ENCODE assay signal across 19 cellular contexts in genomic region chr1:58710190-58710589, GRCh38.
"Had no signal": no experiment of that assay in that cellular context is flagged by ENCODE, and none has a peak within 500 bp of the region (broad histone marks: within the 10 kb centered on the region; RNA-seq: fewer than 3 reads in every experiment).

No MANE protein-coding gene starts in this region.

- H3K4me3 ChIP-seq: lower lobe of right lung, right atrium auricular region, thyroid gland had no signal

- DNase-seq: activated CD4-positive, alpha-beta T cell treated with anti-CD3 and anti-CD28 coated beads, Interleukin-2, amount 50 U/mL, for 1 hour; activated CD8-positive, alpha-beta memory T cell treated with anti-CD3 and anti-CD28 coated beads, Interleukin-2, amount 50 U/mL, for 4 hours; activated naive CD4-positive, alpha-beta T cell treated with anti-CD3 and anti-CD28 coated beads, Interleukin-2, amount 10 ng/mL, durations not matched to agents 7 days and 5 days; activated naive CD8-positive, alpha-beta T cell treated with anti-CD3 and anti-CD28 coated beads, Interleukin-2, amount 50 U/mL, for 24 hours; activated T-cell treated with anti-CD3 and anti-CD28 coated beads, Interleukin-2, amount 50 U/mL, for 4 hours; effector memory CD8-positive, alpha-beta T cell; foreskin keratinocyte; left cardiac atrium; lower lobe of right lung; midbrain; nephron progenitor cell; occipital lobe; stimulated activated CD4-positive, alpha-beta T cell treated with anti-CD3 and anti-CD28 coated beads, Interleukin-12 subunit alpha, Interleukin-12 subunit beta, amount 100 ng/mL, for 4 hours; stimulated activated CD4-positive, alpha-beta T cell treated with anti-CD3 and anti-CD28 coated beads, Interleukin-1b, Interleukin-23, amount 100 ng/mL, for 48 hours; stimulated activated CD8-positive, alpha-beta memory T cell treated with anti-CD3 and anti-CD28 coated beads, Interleukin-4, amount 100 ng/mL, for 48 hours; stimulated activated naive CD4-positive, alpha-beta T cell; T1000; thyroid gland had no signal

- H3K4me1 ChIP-seq: foreskin keratinocyte, lower lobe of right lung, right atrium auricular region, thyroid gland had no signal

- H3K36me3 ChIP-seq: lower lobe of right lung, right atrium auricular region, thyroid gland had no signal

- H3K27ac ChIP-seq: foreskin keratinocyte, lower lobe of right lung, right atrium auricular region, thyroid gland had no signal

- H3K27me3 ChIP-seq: foreskin keratinocyte, right atrium auricular region, thyroid gland had no signal

- H3K9me3 ChIP-seq: lower lobe of right lung, right atrium auricular region, thyroid gland had no signal
